Comparison of ENCODE assay signal across 20 cellular contexts in the genomic region with DNA sequence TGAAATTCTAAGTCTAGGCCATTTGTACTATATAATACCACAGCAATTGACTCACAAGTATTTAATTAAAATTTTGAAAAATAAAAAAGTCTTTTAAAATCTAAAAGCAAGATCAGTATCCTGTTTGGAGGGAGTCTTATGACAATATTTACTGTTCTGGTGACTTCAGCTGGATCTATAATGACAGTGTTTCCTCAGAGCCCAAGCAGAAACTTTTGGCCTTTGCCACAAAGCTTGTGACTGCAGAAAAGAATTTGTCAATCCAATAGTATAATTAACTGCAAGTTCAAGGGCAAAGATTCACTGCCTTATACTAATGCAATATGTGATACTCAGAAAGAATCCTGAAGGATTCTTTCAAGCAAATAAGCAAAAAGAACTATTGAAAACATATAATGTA.
"Had no signal": no experiment of that assay in that cellular context is flagged by ENCODE, and none has a peak within 500 bp of the region (broad histone marks: within the 10 kb centered on the region; RNA-seq: fewer than 3 reads in every experiment).

No MANE protein-coding gene starts in this region.

- DNase-seq: activated CD4-positive, alpha-beta T cell treated with anti-CD3 and anti-CD28 coated beads for 36 hours; activated CD4-positive, alpha-beta T cell treated with anti-CD3 and anti-CD28 coated beads, Interleukin-2, amount 50 U/mL, for 48 hours; activated gamma-delta T cell; effector CD8-positive, alpha-beta T cell; foreskin keratinocyte; glutamatergic neuron; hippocampal formation; left cardiac atrium; lower lobe of right lung; natural killer cell; sigmoid colon; spleen; stimulated activated naive B cell treated with anti-CD40 and anti-IgM and Interleukin-4, amounts not matched to agents 10 μg/mL and 1 μg/mL and 100 μg/mL, for 72 hours; T-helper 17 cell had no signal

- H3K27ac ChIP-seq: cardiac muscle cell, esophagus muscularis mucosa, foreskin keratinocyte, lower lobe of right lung, neutrophil, parathyroid adenoma, sigmoid colon had no signal

- H3K4me1 ChIP-seq: foreskin keratinocyte, lower lobe of right lung, parathyroid adenoma had no signal

- H3K9me3 ChIP-seq: esophagus muscularis mucosa, lower lobe of right lung, neutrophil, sigmoid colon, spleen had no signal

- ATAC-seq: activated CD4-positive, alpha-beta T cell treated with anti-CD3 and anti-CD28 coated beads for 36 hours; activated naive CD4-positive, alpha-beta T cell treated with anti-CD3 and anti-CD28 coated beads, Interleukin-2, amount 50 U/mL, for 72 hours; foreskin keratinocyte; left cardiac atrium; lower lobe of right lung; natural killer cell; stimulated activated naive B cell treated with anti-CD40 and anti-IgM and Interleukin-4, amounts not matched to agents 10 μg/mL and 1 μg/mL and 100 μg/mL, for 72 hours; T-helper 17 cell; WTC11 had no signal

- H3K4me3 ChIP-seq: cardiac muscle cell, esophagus muscularis mucosa, lower lobe of right lung, sigmoid colon, spleen had no signal

- H3K79me2 ChIP-seq: parathyroid adenoma had no signal

- H3K27me3 ChIP-seq: cardiac muscle cell, esophagus muscularis mucosa, foreskin keratinocyte, neutrophil, sigmoid colon, spleen had no signal

- H3K36me3 ChIP-seq: neutrophil had no signal

- H3K9ac ChIP-seq: parathyroid adenoma had no signal

- H2AFZ ChIP-seq: parathyroid adenoma had no signal
